ENCODE assay signal across 23 cellular contexts in genomic region chr1:42302034-42302433, GRCh38.
"Had no signal": no experiment of that assay in that cellular context is flagged by ENCODE, and none has a peak within 500 bp of the region (broad histone marks: within the 10 kb centered on the region; RNA-seq: fewer than 3 reads in every experiment).

No MANE protein-coding gene starts in this region.

- H3K4me1 ChIP-seq: lower lobe of right lung, pancreas, prostate gland, sigmoid colon, suprapubic skin, tibial artery, vagina had no signal

- H3K27ac ChIP-seq: left lung, lower lobe of right lung, pancreas, prostate gland, sigmoid colon, spleen, suprapubic skin, thoracic aorta, tibial artery, vagina had no signal

- H3K36me3 ChIP-seq: lower lobe of right lung, pancreas, prostate gland, sigmoid colon, thoracic aorta, tibial artery, vagina had no signal

- DNase-seq: hippocampal formation; kidney glomerular epithelial cell; left cardiac atrium; left lung; lower lobe of right lung; mammary epithelial cell; mesenchymal stem cell; naive thymus-derived CD8-positive, alpha-beta T cell; nucleus accumbens; posterior cingulate gyrus; retina; sigmoid colon; small intestine; spleen; stimulated activated CD4-positive, alpha-beta T cell treated with anti-CD3 and anti-CD28 coated beads, Interleukin-4, amount 100 ng/mL, for 24 hours; stimulated activated naive CD4-positive, alpha-beta T cell; tibial artery had no signal

- H3K9me3 ChIP-seq: lower lobe of right lung, pancreas, prostate gland, thoracic aorta, tibial artery, vagina had no signal

- H3K4me3 ChIP-seq: left lung, lower lobe of right lung, pancreas, prostate gland, sigmoid colon, spleen, suprapubic skin, thoracic aorta, tibial artery, vagina had no signal

- FAIRE-seq: keratinocyte, pancreas, small intestine had no signal

- H3K27me3 ChIP-seq: left lung, pancreas, sigmoid colon, spleen, suprapubic skin, tibial artery, vagina had no signal
